9 cellular contexts compared by ENCODE assay signal in genomic region chr2:26784570-26785234, GRCh38. TPM values are rescaled to one million over a fixed set of nuclear protein-coding genes. Genes with fewer than 3 reads are reported as not detected.
DNase-seq lines count a peak whose midpoint lies in the region; ATAC-seq, FAIRE-seq and TF ChIP-seq lines count a peak whose summit lies in the region.
"Had no signal": no experiment of that assay in that cellular context is flagged by ENCODE, and none has a peak within 500 bp of the region (broad histone marks: within the 10 kb centered on the region; RNA-seq: fewer than 3 reads in every experiment).

No MANE protein-coding gene starts in this region.

- H3K36me3 ChIP-seq in left ventricle myocardium inferior (peaks cover 22% of the 10 kb centered on the region), keratinocyte (ENCODE audit: control insufficient read depth in 2 of 2, extremely low read depth in 1 of 2, insufficient read depth in 2 of 2, low read length in 2 of 2) (peaks cover 9 to 20% of the 10 kb centered on the region in 2 experiments), Karpas-422 (ENCODE audit: insufficient read depth, low read length) (peaks cover 21% of the 10 kb centered on the region)

- H2AFZ ChIP-seq in keratinocyte (ENCODE audit: control insufficient read depth, low read length), result no peak overlapping the region
- no peak overlapping the region for H2AFZ ChIP-seq in Karpas-422 (ENCODE audit: low read length)

- H3K9ac ChIP-seq in keratinocyte (ENCODE audit: control insufficient read depth, extremely low read depth, insufficient read depth, low read length) (peak overlapping the region; percentile 74), Karpas-422 (ENCODE audit: low read length) (no peak overlapping the region)

- H3K9me3 Mint-ChIP-seq in activated CD8-positive, alpha-beta T cell treated with anti-CD3 and anti-CD28 coated beads, Interleukin-2, amount 10 ng/mL, durations not matched to agents 7 days and 5 days (ENCODE audit: insufficient read depth), result peaks cover 5% of the 10 kb centered on the region
- H3K9me3 Mint-ChIP-seq in type B pancreatic cell, result peaks cover 6% of the 10 kb centered on the region

- H3K9me3 ChIP-seq in left ventricle myocardium inferior (replicated peaks) (no peaks in the 10 kb centered on the region), keratinocyte (ENCODE audit: control insufficient read depth, low read depth, low read length) (no peaks in the 10 kb centered on the region), Karpas-422 (ENCODE audit: low read length) (no peaks in the 10 kb centered on the region)

- H3K27ac ChIP-seq in left ventricle myocardium inferior (replicated peaks), result no peak overlapping the region
- peak overlapping the region; percentile 87 for H3K27ac ChIP-seq in keratinocyte (ENCODE audit: control insufficient read depth, insufficient read depth, low read length)
- H3K27ac ChIP-seq in Karpas-422 (ENCODE audit: low read length), result no peak overlapping the region

- CTCF ChIA-PET in activated CD8-positive, alpha-beta T cell treated with anti-CD3 and anti-CD28 coated beads, Interleukin-2, amount 10 ng/mL, durations not matched to agents 7 days and 5 days (lab: Charles Lee), result no interaction called here

- H3K4me3 Mint-ChIP-seq in activated CD8-positive, alpha-beta T cell treated with anti-CD3 and anti-CD28 coated beads, Interleukin-2, amount 10 ng/mL, durations not matched to agents 7 days and 5 days, result peak overlapping the region; percentile 100
- peak overlapping the region; percentile 91 for H3K4me3 Mint-ChIP-seq in type B pancreatic cell

- DNase-seq in left ventricle myocardium inferior (no peak), cardiac septum (ENCODE audit: low spot score) (no peak), keratinocyte (ENCODE audit: low read depth, low spot score) (no peak), type B pancreatic cell (ENCODE audit: extremely low spot score, unreplicated experiment) (no peak), NCI-H1048 (lab: John Stamatoyannopoulos, UW) (no peak), Karpas-422 (no peak)
- DNase-seq in activated CD8-positive, alpha-beta T cell treated with anti-CD3 and anti-CD28 coated beads, Interleukin-2, amount 10 ng/mL, durations not matched to agents 7 days and 5 days, result no peak
- DNase-seq: NCI-H510A had no signal

- TF ChIP-seq CTCF in left ventricle myocardium inferior (IDR thresholded peaks at IDR 0.05; ENCODE audit: borderline replicate concordance), result no peak
- TF ChIP-seq CTCF in keratinocyte (optimal IDR thresholded peaks at IDR 0.05 in 1 of 3, IDR thresholded peaks at IDR 0.05 in 1 of 3, conservative IDR thresholded peaks at IDR 0.05 in 1 of 3; ENCODE audit: extremely low read depth in 1 of 3, insufficient read depth in 2 of 3, low read length in 3 of 3), result no peak
- TF ChIP-seq CTCF in type B pancreatic cell (conservative IDR thresholded peaks at IDR 0.05), result no peak

- peaks cover 34% of the 10 kb centered on the region for H3K4me1 Mint-ChIP-seq in activated CD8-positive, alpha-beta T cell treated with anti-CD3 and anti-CD28 coated beads, Interleukin-2, amount 10 ng/mL, durations not matched to agents 7 days and 5 days (ENCODE audit: low read depth)
- H3K4me1 Mint-ChIP-seq in type B pancreatic cell (ENCODE audit: unreplicated experiment), result peaks cover 16% of the 10 kb centered on the region

- H3K4me3 ChIP-seq in left ventricle myocardium inferior, result peak overlapping the region; percentile 85
- H3K4me3 ChIP-seq in keratinocyte (ENCODE audit: control insufficient read depth in 2 of 3, extremely low read depth in 1 of 3, insufficient read depth in 2 of 3, low read depth in 1 of 3, low read length in 3 of 3), result peak overlapping the region in 2 of 3 experiments; percentile 70 to 85
- H3K4me3 ChIP-seq in Karpas-422 (ENCODE audit: low read length), result no peak overlapping the region

- H3K9me2 ChIP-seq in Karpas-422 (replicated peaks; ENCODE audit: insufficient read depth, low read length), result no peaks in the 10 kb centered on the region

- H3K4me1 ChIP-seq in left ventricle myocardium inferior, result peaks cover 10% of the 10 kb centered on the region
- H3K4me1 ChIP-seq in keratinocyte (ENCODE audit: control insufficient read depth, extremely low read depth, insufficient read depth, low read length), result peaks cover 12% of the 10 kb centered on the region
- peaks cover 18% of the 10 kb centered on the region for H3K4me1 ChIP-seq in Karpas-422 (ENCODE audit: low read length)

- H4K20me1 ChIP-seq in keratinocyte (ENCODE audit: control insufficient read depth, extremely low read depth, insufficient read depth, low read length), result no peaks in the 10 kb centered on the region
- no peaks in the 10 kb centered on the region for H4K20me1 ChIP-seq in Karpas-422 (ENCODE audit: insufficient read depth, low read depth, low read length)

- intact Hi-C loops in left ventricle myocardium inferior (cut with micrococcal nuclease), result no loop called here
- intact Hi-C loops in cardiac septum (cut with DNase I), result no loop called here

- H3K4me2 ChIP-seq in keratinocyte (ENCODE audit: control insufficient read depth, extremely low read depth, insufficient read depth, low read depth, low read length) (peak overlapping the region; percentile 100), Karpas-422 (ENCODE audit: low read depth, low read length, poor library complexity, severe bottlenecking) (no peak overlapping the region)

- H3K79me2 ChIP-seq in keratinocyte (ENCODE audit: control insufficient read depth, insufficient read depth, low read length) (peaks cover 33% of the 10 kb centered on the region), Karpas-422 (ENCODE audit: low read length) (peaks cover 37% of the 10 kb centered on the region)

- POLR2A ChIA-PET in activated CD8-positive, alpha-beta T cell treated with anti-CD3 and anti-CD28 coated beads, Interleukin-2, amount 10 ng/mL, durations not matched to agents 7 days and 5 days (lab: Charles Lee), result no interaction called here

- FAIRE-seq in keratinocyte (lab: Jason Lieb, UNC), result no peak

- ATAC-seq in activated CD8-positive, alpha-beta T cell treated with anti-CD3 and anti-CD28 coated beads, Interleukin-2, amount 10 ng/mL, durations not matched to agents 7 days and 5 days, result no peak
- ATAC-seq in HG02623 (IDR thresholded peaks at IDR 0.05; ENCODE audit: unreplicated experiment), result no peak

- no peak overlapping the region for H3K27ac Mint-ChIP-seq in activated CD8-positive, alpha-beta T cell treated with anti-CD3 and anti-CD28 coated beads, Interleukin-2, amount 10 ng/mL, durations not matched to agents 7 days and 5 days
- peak overlapping the region; percentile 94 for H3K27ac Mint-ChIP-seq in type B pancreatic cell

- H3K27me3 ChIP-seq in left ventricle myocardium inferior (ENCODE audit: low read depth), result peaks cover 5% of the 10 kb centered on the region
- H3K27me3 ChIP-seq in keratinocyte (ENCODE audit: control insufficient read depth, extremely low read depth, insufficient read depth, low read length), result no peaks in the 10 kb centered on the region
- no peaks in the 10 kb centered on the region for H3K27me3 ChIP-seq in Karpas-422 (ENCODE audit: low read length)

- H3K9me1 ChIP-seq in keratinocyte (ENCODE audit: control insufficient read depth, extremely low read depth, insufficient read depth, low read length), result no peaks in the 10 kb centered on the region

- H3K36me3 Mint-ChIP-seq in activated CD8-positive, alpha-beta T cell treated with anti-CD3 and anti-CD28 coated beads, Interleukin-2, amount 10 ng/mL, durations not matched to agents 7 days and 5 days (ENCODE audit: low read depth), result peaks cover 48% of the 10 kb centered on the region
- H3K36me3 Mint-ChIP-seq in type B pancreatic cell, result peaks cover 21% of the 10 kb centered on the region

- dilution Hi-C loops in keratinocyte (cut with MboI; ENCODE audit: extremely low pct_ligation_motif_present, low sequenced_read_pairs), result no loop called here

- no peaks in the 10 kb centered on the region for H3K27me3 Mint-ChIP-seq in activated CD8-positive, alpha-beta T cell treated with anti-CD3 and anti-CD28 coated beads, Interleukin-2, amount 10 ng/mL, durations not matched to agents 7 days and 5 days (ENCODE audit: low read depth)
- no peaks in the 10 kb centered on the region for H3K27me3 Mint-ChIP-seq in type B pancreatic cell

RNA-seq across cellular contexts. Expression of gene CENPA, which starts 1.2 kb away (rescaled TPM):
- total RNA-seq in left ventricle myocardium inferior (2.5 TPM), cardiac septum (not detected), type B pancreatic cell (ENCODE audit: low replicate concordance) (9.0 and 24.7 TPM in 2 replicates)
- total RNA-seq in activated CD8-positive, alpha-beta T cell treated with anti-CD3 and anti-CD28 coated beads, Interleukin-2, amount 10 ng/mL, durations not matched to agents 7 days and 5 days, result 10 to 100 TPM; 55.2 to 58.1 TPM
- 2.3 to 13.7 TPM (median 12.4 TPM) in 3 replicates for polyA plus RNA-seq in keratinocyte
- 0.41 TPM for polyA plus RNA-seq in keratinocyte (2011; ENCODE audit: low read depth)
- polyA plus RNA-seq in keratinocyte (2011; cell fraction: cytosol; rRNA removed), result 1.9 and 3.3 TPM in 2 replicates
- 1.0 and 1.2 TPM in 2 replicates for polyA plus RNA-seq in keratinocyte (2011; cell fraction: nucleus; rRNA removed)
- 0.21 and 8.1 TPM in 2 replicates for polyA plus RNA-seq in keratinocyte (2012; ENCODE audit: low replicate concordance)
- 0.79 to 6.7 TPM (median 5.5 TPM) in 3 replicates for polyA minus RNA-seq in keratinocyte
- 3.6 TPM for polyA minus RNA-seq in keratinocyte (2011; cell fraction: cytosol; rRNA and poly(A)+ RNA removed)
- 0.70 and 0.84 TPM in 2 replicates for polyA minus RNA-seq in keratinocyte (2011; cell fraction: nucleus; rRNA and poly(A)+ RNA removed)
- total RNA-seq in Karpas-422 (2014; rRNA removed; shearing (Covaris generic); ENCODE audit: low replicate concordance), result 10.0 and 21.1 TPM in 2 replicates

RNA-seq across cellular contexts. Expression of gene SLC35F6, which starts 20.6 kb away (rescaled TPM):
- total RNA-seq in left ventricle myocardium inferior, result 19.6 TPM
- 18.6 TPM for total RNA-seq in cardiac septum
- total RNA-seq in activated CD8-positive, alpha-beta T cell treated with anti-CD3 and anti-CD28 coated beads, Interleukin-2, amount 10 ng/mL, durations not matched to agents 7 days and 5 days, result 10 to 100 TPM; 21.0 to 21.1 TPM
- polyA plus RNA-seq in keratinocyte, result 25.7 to 56.9 TPM (median 30.1 TPM) in 3 replicates
- polyA plus RNA-seq in keratinocyte (2011; ENCODE audit: low read depth), result 4.2 TPM
- 27.5 and 28.1 TPM in 2 replicates for polyA plus RNA-seq in keratinocyte (2011; cell fraction: cytosol; rRNA removed)
- 71.1 and 81.7 TPM in 2 replicates for polyA plus RNA-seq in keratinocyte (2011; cell fraction: nucleus; rRNA removed)
- polyA plus RNA-seq in keratinocyte (2012; ENCODE audit: low replicate concordance), result 26.9 and 40.8 TPM in 2 replicates
- polyA minus RNA-seq in keratinocyte, result 68.8 to 145 TPM (median 94.2 TPM) in 3 replicates
- polyA minus RNA-seq in keratinocyte (2011; cell fraction: cytosol; rRNA and poly(A)+ RNA removed), result 75.6 TPM
- 77.8 and 93.9 TPM in 2 replicates for polyA minus RNA-seq in keratinocyte (2011; cell fraction: nucleus; rRNA and poly(A)+ RNA removed)
- total RNA-seq in type B pancreatic cell (ENCODE audit: low replicate concordance), result 28.5 and 31.6 TPM in 2 replicates
- total RNA-seq in Karpas-422 (2014; rRNA removed; shearing (Covaris generic); ENCODE audit: low replicate concordance), result 13.8 and 13.9 TPM in 2 replicates
